ENCODE assay signal across 11 cellular contexts in genomic region chr1:3403388-3404179, GRCh38. TPM values are rescaled to one million over a fixed set of nuclear protein-coding genes. Genes with fewer than 3 reads are reported as not detected.
DNase-seq lines count a peak whose midpoint lies in the region; TF ChIP-seq lines count a peak whose summit lies in the region.
"Had no signal": no experiment of that assay in that cellular context is flagged by ENCODE, and none has a peak within 500 bp of the region (broad histone marks: within the 10 kb centered on the region; RNA-seq: fewer than 3 reads in every experiment).

No MANE protein-coding gene starts in this region.

- 0 out of 2 replicates have a peak, but pooled peaks have one; percentile 5 for TF ChIP-seq CTCF in 22Rv1 (IDR thresholded peaks at IDR 0.05)
- TF ChIP-seq CTCF in fibroblast of the aortic adventitia (IDR thresholded peaks at IDR 0.05; ENCODE audit: insufficient read depth, low read length): peak; percentile 32
- no peak for TF ChIP-seq CTCF in GM10248 (IDR thresholded peaks at IDR 0.05; ENCODE audit: control extremely low read depth, extremely low read depth, low read depth, missing control alignments)

- POLR2A ChIA-PET in GM10248 (lab: Yijun Ruan, JAX): no interaction called here

- H3K4me3 ChIP-seq in fibroblast of the aortic adventitia (ENCODE audit: low read depth, low read length): no peak overlapping the region

- DNase-seq in DMS79 treated with DMSO at 0.1 percent for 48 hours (lab: John Stamatoyannopoulos, UW): peak; percentile 76
- DNase-seq in NCI-H69 (lab: John Stamatoyannopoulos, UW): peak; percentile 35
- DNase-seq in fibroblast of the aortic adventitia (ENCODE audit: low read depth): no peak
- DNase-seq in GM10248 (ENCODE audit: extremely low spot score): no peak
- DNase-seq in EL: no peak
- DNase-seq in NCI-H1694 (lab: John Stamatoyannopoulos, UW): no peak
- DNase-seq in NCI-H2029 treated with DMSO at 0.1 percent for 48 hours (lab: John Stamatoyannopoulos, UW): no peak
- DNase-seq: activated CD4-positive, CD25-positive, alpha-beta regulatory T cell treated with anti-CD3 and anti-CD28 coated beads, Interleukin-2, amount 50 U/mL, for 72 hours; CD4-positive, alpha-beta T cell; SHP77 had no signal

- CTCF ChIA-PET in GM10248 (lab: Yijun Ruan, JAX): no interaction called here

- no peak overlapping the region for H3K27ac ChIP-seq in 22Rv1

RNA-seq across cellular contexts. Expression of gene ARHGEF16, which starts 50.9 kb away (rescaled TPM):
- total RNA-seq in fibroblast of the aortic adventitia (ENCODE audit: low replicate concordance): 0.18 TPM in 1 of 2 replicates, not detected in the other

Comparison
In these comparisons a context has a peak if more than half of its experiments do, and no peak if none do; other contexts are left out.
1. DNase-seq: peak in DMS79 treated with DMSO at 0.1 percent for 48 hours (single experiment) and NCI-H69 (single experiment); none in fibroblast of the aortic adventitia (single experiment), GM10248 (single experiment), EL (single experiment), NCI-H1694 (single experiment) and NCI-H2029 treated with DMSO at 0.1 percent for 48 hours (single experiment).